In the genomic region with DNA sequence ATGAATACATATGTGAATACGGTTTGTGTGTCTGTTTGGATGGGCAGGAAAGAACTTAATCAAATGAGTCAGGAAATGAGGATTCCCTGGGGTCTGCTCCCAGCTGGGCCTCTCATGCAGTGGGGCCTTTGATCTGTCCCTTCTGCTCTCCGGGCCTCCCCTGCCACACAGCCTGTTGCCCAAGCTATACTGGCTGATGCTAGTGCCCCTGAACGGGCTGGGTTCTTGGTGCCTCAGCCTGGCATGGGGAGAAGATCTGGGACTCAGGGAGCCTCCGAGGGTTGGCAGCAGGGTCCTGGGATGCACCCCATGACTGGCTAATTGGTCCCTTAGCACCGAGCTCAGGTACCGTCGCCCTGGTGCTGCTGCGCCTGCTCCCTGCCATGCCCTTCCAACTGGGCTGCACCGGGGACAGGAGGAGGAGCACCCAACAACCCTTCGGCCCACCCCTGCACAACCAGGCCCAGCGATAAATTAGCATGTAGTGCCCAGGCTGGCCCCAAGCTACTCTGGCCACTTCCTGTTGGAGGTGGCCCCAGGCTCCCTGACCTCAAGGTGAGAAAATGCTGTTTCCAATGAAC, we compare ENCODE assay signal across 17 cellular contexts.
"Had no signal": no experiment of that assay in that cellular context is flagged by ENCODE, and none has a peak within 500 bp of the region (broad histone marks: within the 10 kb centered on the region; RNA-seq: fewer than 3 reads in every experiment).

No MANE protein-coding gene starts in this region.

- H3K9me3 Mint-ChIP-seq: immature natural killer cell; memory B cell; neural crest cell; stimulated activated naive CD8-positive, alpha-beta T cell treated with anti-CD3 and anti-CD28 coated beads, Interleukin-15, Interleukin-2, amounts not matched to agents 100 ng/mL and 50 ng/mL, for 24 hours had no signal

- H3K27me3 ChIP-seq: esophagus muscularis mucosa, pancreas had no signal

- H3K4me1 ChIP-seq: esophagus muscularis mucosa, pancreas had no signal

- H3K27ac Mint-ChIP-seq: activated CD8-positive, alpha-beta T cell treated with anti-CD3 and anti-CD28 coated beads, Interleukin-2, amount 10 ng/mL, durations not matched to agents 7 days and 5 days; activated naive CD8-positive, alpha-beta T cell treated with anti-CD3 and anti-CD28 coated beads, Interleukin-2, amount 10 ng/mL, durations not matched to agents 7 days and 5 days; immature natural killer cell; memory B cell; stimulated activated naive CD8-positive, alpha-beta T cell treated with anti-CD3 and anti-CD28 coated beads, Interleukin-15, Interleukin-2, amounts not matched to agents 100 ng/mL and 50 ng/mL, for 24 hours; T-helper 2 cell treated with Interferon-gamma antibody and Interleukin-4, amounts not matched to agents 5 μg/mL and 100 μg/mL, for 36 hours had no signal

- H3K27me3 Mint-ChIP-seq: memory B cell; stimulated activated naive CD8-positive, alpha-beta T cell treated with anti-CD3 and anti-CD28 coated beads, Interleukin-15, Interleukin-2, amounts not matched to agents 100 ng/mL and 50 ng/mL, for 24 hours had no signal

- H3K9me3 ChIP-seq: esophagus muscularis mucosa, pancreas had no signal

- H3K36me3 Mint-ChIP-seq: activated naive CD8-positive, alpha-beta T cell treated with anti-CD3 and anti-CD28 coated beads, Interleukin-2, amount 10 ng/mL, durations not matched to agents 7 days and 5 days; immature natural killer cell; memory B cell had no signal

- H3K27ac ChIP-seq: dorsolateral prefrontal cortex, esophagus muscularis mucosa, pancreas had no signal

- H3K4me3 ChIP-seq: dorsolateral prefrontal cortex, esophagus muscularis mucosa, pancreas had no signal

- ATAC-seq: activated CD8-positive, alpha-beta T cell treated with anti-CD3 and anti-CD28 coated beads, Interleukin-2, amount 10 ng/mL, durations not matched to agents 7 days and 5 days; left colon; pancreas had no signal

- DNase-seq: activated CD4-positive, alpha-beta T cell treated with anti-CD3 and anti-CD28 coated beads for 1 hour; activated CD8-positive, alpha-beta T cell treated with anti-CD3 and anti-CD28 coated beads, Interleukin-2, amount 10 ng/mL, durations not matched to agents 7 days and 5 days; activated gamma-delta T cell; anterior cingulate cortex; immature natural killer cell; left colon; stimulated activated CD4-positive, alpha-beta T cell treated with anti-CD3 and anti-CD28 coated beads, Interleukin-15, amount 100 ng/mL, for 24 hours; stimulated activated CD4-positive, alpha-beta T cell treated with anti-CD3 and anti-CD28 coated beads, Interleukin-4, amount 100 ng/mL, for 24 hours; SW 1271 had no signal

- H3K36me3 ChIP-seq: esophagus muscularis mucosa, pancreas had no signal

- H3K4me3 Mint-ChIP-seq: activated CD8-positive, alpha-beta T cell treated with anti-CD3 and anti-CD28 coated beads, Interleukin-2, amount 10 ng/mL, durations not matched to agents 7 days and 5 days; activated naive CD8-positive, alpha-beta T cell treated with anti-CD3 and anti-CD28 coated beads, Interleukin-2, amount 10 ng/mL, durations not matched to agents 7 days and 5 days; immature natural killer cell; memory B cell; neural crest cell; stimulated activated naive CD8-positive, alpha-beta T cell treated with anti-CD3 and anti-CD28 coated beads, Interleukin-15, Interleukin-2, amounts not matched to agents 100 ng/mL and 50 ng/mL, for 24 hours; T-helper 2 cell treated with Interferon-gamma antibody and Interleukin-4, amounts not matched to agents 5 μg/mL and 100 μg/mL, for 36 hours had no signal
